Comparison of ENCODE assay signal across 11 cellular contexts in genomic region chr20:49824206-49824605, GRCh38. TPM values are rescaled to one million over a fixed set of nuclear protein-coding genes. Genes with fewer than 3 reads are reported as not detected.
DNase-seq lines count a peak whose midpoint lies in the region; ATAC-seq and TF ChIP-seq lines count a peak whose summit lies in the region.
"Had no signal": no experiment of that assay in that cellular context is flagged by ENCODE, and none has a peak within 500 bp of the region (broad histone marks: within the 10 kb centered on the region; RNA-seq: fewer than 3 reads in every experiment).

No MANE protein-coding gene starts in this region.

- POLR2A ChIA-PET in CD8-positive, alpha-beta memory T cell (lab: Charles Lee), result interaction anchor here (2.3 kb wide), 1 partner anchor 11 kb away, joined by 5 read pairs; the partner anchor contains the start of gene SLC9A8

- TF ChIP-seq CTCF in Loucy (conservative IDR thresholded peaks at IDR 0.05; ENCODE audit: low read length) (no peak), gastrocnemius medialis (IDR thresholded peaks at IDR 0.05 in 4 of 5, conservative IDR thresholded peaks at IDR 0.05 in 1 of 5) (no peak)

- no peak overlapping the region for H3K27ac ChIP-seq in CD8-positive, alpha-beta memory T cell (ENCODE audit: low read depth, low read length)
- peak overlapping the region; percentile 48 for H3K27ac ChIP-seq in duodenal mucosa (ENCODE audit: low read depth, low read length)
- peak overlapping the region; percentile 81 to 89 (median 88) for H3K27ac ChIP-seq in gastrocnemius medialis
- H3K27ac ChIP-seq: foreskin keratinocyte had no signal

- in situ Hi-C loops in gastrocnemius medialis (cut with MboI; ENCODE audit: low sequenced_read_pairs in 4 of 4), result no loop called here

- peaks cover 33 to 56% (median 53%) of the 10 kb centered on the region in 3 donors for H3K4me1 Mint-ChIP-seq in CD8-positive, alpha-beta memory T cell

- CTCF ChIA-PET in CD8-positive, alpha-beta memory T cell (lab: Charles Lee), result interaction anchor here (1.4 kb wide), 1 partner anchor 9 kb away, joined by 3 read pairs; no protein-coding TSS in a partner anchor

- no peaks in the 10 kb centered on the region for H3K79me2 ChIP-seq in Loucy (ENCODE audit: insufficient read depth, low read length)

- DNase-seq in CD8-positive, alpha-beta memory T cell, result no peak
- DNase-seq in gastrocnemius medialis (no peak), erythroblast (lab: John Stamatoyannopoulos, UW) (no peak), islet precursor cell (no peak)
- DNase-seq: amygdala, Caco-2, foreskin keratinocyte, retina had no signal

- H3K9me3 Mint-ChIP-seq in CD8-positive, alpha-beta memory T cell, result no peaks in the 10 kb centered on the region

- no peaks in the 10 kb centered on the region for H4K20me1 ChIP-seq in Loucy (ENCODE audit: insufficient read depth, low read length, poor library complexity, severe bottlenecking)

- peak overlapping the region in 4 of 7 donors; percentile 28 to 63 (median 40) for H3K4me3 Mint-ChIP-seq in CD8-positive, alpha-beta memory T cell

- H3K9me3 ChIP-seq in CD8-positive, alpha-beta memory T cell (ENCODE audit: low read length), result no peaks in the 10 kb centered on the region
- H3K9me3 ChIP-seq in Loucy (ENCODE audit: insufficient read depth, low read depth, low read length) (no peaks in the 10 kb centered on the region), duodenal mucosa (ENCODE audit: control insufficient read depth in 1 of 2, low read length in 2 of 2) (peaks cover 0 to 4% of the 10 kb centered on the region in 2 donors), gastrocnemius medialis (no peaks in the 10 kb centered on the region)

- no peak overlapping the region for H3K4me3 ChIP-seq in CD8-positive, alpha-beta memory T cell (ENCODE audit: low read length)
- H3K4me3 ChIP-seq in Loucy (ENCODE audit: low read length, poor library complexity, severe bottlenecking), result no peak overlapping the region
- H3K4me3 ChIP-seq in duodenal mucosa (ENCODE audit: low read depth in 1 of 2, low read length in 2 of 2), result no peak overlapping the region
- H3K4me3 ChIP-seq in gastrocnemius medialis, result no peak overlapping the region

- ATAC-seq in gastrocnemius medialis (no peak), HG03460 (IDR thresholded peaks at IDR 0.05; ENCODE audit: unreplicated experiment) (no peak)
- ATAC-seq: foreskin keratinocyte had no signal

- H3K27me3 ChIP-seq in CD8-positive, alpha-beta memory T cell (ENCODE audit: insufficient read depth, low read length, poor library complexity, severe bottlenecking), result no peaks in the 10 kb centered on the region
- H3K27me3 ChIP-seq in Loucy (ENCODE audit: insufficient read depth, low read length, poor library complexity, severe bottlenecking) (no peaks in the 10 kb centered on the region), duodenal mucosa (ENCODE audit: control insufficient read depth in 1 of 2, insufficient read depth in 2 of 2, low read length in 2 of 2) (no peaks in the 10 kb centered on the region), gastrocnemius medialis (no peaks in the 10 kb centered on the region)
- H3K27me3 ChIP-seq: foreskin keratinocyte had no signal

- peak overlapping the region in 7 of 8 donors; percentile 35 to 91 (median 85) for H3K27ac Mint-ChIP-seq in CD8-positive, alpha-beta memory T cell

- peaks cover 14 to 68% (median 19%) of the 10 kb centered on the region in 3 donors for H3K36me3 Mint-ChIP-seq in CD8-positive, alpha-beta memory T cell

- peaks cover 7% of the 10 kb centered on the region for H3K36me3 ChIP-seq in CD8-positive, alpha-beta memory T cell (ENCODE audit: insufficient read depth, low read length)
- H3K36me3 ChIP-seq in Loucy (ENCODE audit: insufficient read depth, low read length), result peaks cover 8% of the 10 kb centered on the region
- peaks cover 16 to 21% of the 10 kb centered on the region in 2 donors for H3K36me3 ChIP-seq in duodenal mucosa (ENCODE audit: control insufficient read depth in 1 of 2, insufficient read depth in 2 of 2, low read length in 2 of 2)
- H3K36me3 ChIP-seq in gastrocnemius medialis, result peaks cover 0 to 11% of the 10 kb centered on the region in 2 donors

- TF ChIP-seq POLR2A in gastrocnemius medialis (IDR thresholded peaks at IDR 0.05) (no peak), erythroblast (IDR thresholded peaks at IDR 0.05; ENCODE audit: low read length) (no peak)

- H2AFZ ChIP-seq in Loucy (ENCODE audit: low read length), result no peak overlapping the region

- H3K9ac ChIP-seq in Loucy (ENCODE audit: low read depth, low read length, poor library complexity, severe bottlenecking), result no peak overlapping the region
- H3K9ac ChIP-seq in duodenal mucosa (ENCODE audit: low read depth in 1 of 2, low read length in 2 of 2), result peak overlapping the region in 1 of 2 donors; percentile 41

- intact Hi-C loops in gastrocnemius medialis (cut with DNase I; ENCODE audit: low total_unique reads), result loop anchor here (5.0 kb wide), 1 partner anchor 212 kb away; no protein-coding TSS in a partner anchor

- H3K4me2 ChIP-seq in Loucy (ENCODE audit: low read depth, low read length, poor library complexity, severe bottlenecking), result peak overlapping the region; percentile 69

- H3K27me3 Mint-ChIP-seq in CD8-positive, alpha-beta memory T cell, result no peaks in the 10 kb centered on the region

- H3F3A ChIP-seq in Loucy (ENCODE audit: low read depth), result 0 out of 2 replicates have a peak, but pooled peaks cover 7% of the 10 kb centered on the region

- H3K4me1 ChIP-seq in CD8-positive, alpha-beta memory T cell (ENCODE audit: insufficient read depth, low read length), result peaks cover 36% of the 10 kb centered on the region
- H3K4me1 ChIP-seq in Loucy (ENCODE audit: insufficient read depth, low read length, poor library complexity, severe bottlenecking), result peaks cover 26% of the 10 kb centered on the region
- H3K4me1 ChIP-seq in duodenal mucosa (ENCODE audit: control insufficient read depth in 1 of 2, insufficient read depth in 2 of 2, low read length in 2 of 2), result peaks cover 11 to 45% of the 10 kb centered on the region in 2 donors
- H3K4me1 ChIP-seq in gastrocnemius medialis, result peaks cover 26 to 51% of the 10 kb centered on the region in 2 donors
- H3K4me1 ChIP-seq: Caco-2, foreskin keratinocyte had no signal

- no peaks in the 10 kb centered on the region for H3K9me2 ChIP-seq in Loucy (replicated peaks; ENCODE audit: low read depth, low read length)

RNA-seq across cellular contexts. Expression of gene SLC9A8, which starts 11.6 kb away (rescaled TPM):
- 10 to 100 TPM; 11.5 to 12.0 TPM for total RNA-seq in CD8-positive, alpha-beta memory T cell
- 7.7 TPM for polyA plus RNA-seq in CD8-positive, alpha-beta memory T cell
- total RNA-seq in gastrocnemius medialis, result 10 to 100 TPM; 12.4 to 20.4 (median 15.1) TPM
